Comparison of ENCODE assay signal across 8 cellular contexts in genomic region chr18:62420151-62420512, GRCh38.
A peak's percentile ranks its signal among the peaks of the same experiment; 100 is the strongest.
DNase-seq lines count a peak whose midpoint lies in the region; ATAC-seq, FAIRE-seq and TF ChIP-seq lines count a peak whose summit lies in the region.

No MANE protein-coding gene starts in this region.

- no peak overlapping the region for H3K9ac ChIP-seq in astrocyte (ENCODE audit: low read length)
- H3K9ac ChIP-seq in endodermal cell (ENCODE audit: extremely low read depth, low read length, poor library complexity, severe bottlenecking), result no peak overlapping the region
- H3K9ac ChIP-seq in trophoblast cell (ENCODE audit: low read length), result no peak overlapping the region

- H3K27me3 Mint-ChIP-seq in astrocyte (ENCODE audit: low read depth, unreplicated experiment) (no peaks in the 10 kb centered on the region), endodermal cell (ENCODE audit: insufficient read depth) (peaks cover 5% of the 10 kb centered on the region)
- no peaks in the 10 kb centered on the region for H3K27me3 Mint-ChIP-seq in naive thymus-derived CD8-positive, alpha-beta T cell

- no peak overlapping the region for H2AK5ac ChIP-seq in trophoblast cell (ENCODE audit: low read length)

- no peaks in the 10 kb centered on the region for H3K36me3 Mint-ChIP-seq in astrocyte (ENCODE audit: low read depth, unreplicated experiment)
- H3K36me3 Mint-ChIP-seq in naive thymus-derived CD8-positive, alpha-beta T cell, result peaks cover 0 to 4% (median 2%) of the 10 kb centered on the region in 3 donors
- H3K36me3 Mint-ChIP-seq in endodermal cell (ENCODE audit: low read depth), result no peaks in the 10 kb centered on the region

- no peak overlapping the region for H4K91ac ChIP-seq in trophoblast cell (ENCODE audit: low read depth, low read length)

- H3K18ac ChIP-seq in trophoblast cell (ENCODE audit: low read length), result no peak overlapping the region

- H2BK12ac ChIP-seq in trophoblast cell (ENCODE audit: low read length), result no peak overlapping the region

- H4K8ac ChIP-seq in trophoblast cell (ENCODE audit: low read depth, low read length), result no peak overlapping the region

- peaks cover 8% of the 10 kb centered on the region for H3K4me1 Mint-ChIP-seq in astrocyte (ENCODE audit: low read depth, unreplicated experiment)
- H3K4me1 Mint-ChIP-seq in naive thymus-derived CD8-positive, alpha-beta T cell, result peaks cover 27 to 42% (median 39%) of the 10 kb centered on the region in 4 donors
- peaks cover 10% of the 10 kb centered on the region for H3K4me1 Mint-ChIP-seq in endodermal cell

- POLR2A ChIA-PET in naive thymus-derived CD8-positive, alpha-beta T cell (lab: Charles Lee), result interaction anchor here (1.0 to 2.5 kb wide), 6 partner anchors 86 to 233 kb away, joined by 4 to 32 read pairs (median 7); partner anchors contain the start of genes PIGN, RELCH and ZCCHC2

- H3K9me3 Mint-ChIP-seq in astrocyte (ENCODE audit: unreplicated experiment) (no peaks in the 10 kb centered on the region), endodermal cell (peaks cover 1% of the 10 kb centered on the region)
- H3K9me3 Mint-ChIP-seq in naive thymus-derived CD8-positive, alpha-beta T cell, result peaks cover 0 to 8% (median 0%) of the 10 kb centered on the region in 9 donors

- DNase-seq in DMS53 (lab: John Stamatoyannopoulos, UW) (peak; percentile 57), M059J (ENCODE audit: low read depth) (peak; percentile 81), astrocyte (ENCODE audit: low read depth) (peak; percentile 60), NCI-H526 (lab: John Stamatoyannopoulos, UW) (no peak), endodermal cell (no peak), NCI-H2081 treated with DMSO at 0.1 percent for 48 hours (lab: John Stamatoyannopoulos, UW) (no peak), trophoblast cell (no peak)
- no peak for DNase-seq in naive thymus-derived CD8-positive, alpha-beta T cell

- H3K4me1 ChIP-seq in astrocyte (ENCODE audit: insufficient read depth, low read length) (peaks cover 14% of the 10 kb centered on the region), endodermal cell (ENCODE audit: control insufficient read depth, insufficient read depth, low read length) (no peaks in the 10 kb centered on the region), trophoblast cell (ENCODE audit: control insufficient read depth in 1 of 2, insufficient read depth in 2 of 2, low read length in 2 of 2) (no peaks in the 10 kb centered on the region)

- H3K4ac ChIP-seq in trophoblast cell (ENCODE audit: low read depth, low read length), result no peak overlapping the region

- no peak overlapping the region for H3K23ac ChIP-seq in trophoblast cell (ENCODE audit: low read length)

- H3K27ac Mint-ChIP-seq in astrocyte (ENCODE audit: unreplicated experiment) (peak overlapping the region; percentile 54), endodermal cell (no peak overlapping the region)
- H3K27ac Mint-ChIP-seq in naive thymus-derived CD8-positive, alpha-beta T cell, result peak overlapping the region; percentile 87 to 97 (median 94)

- H3K27me3 ChIP-seq in astrocyte (ENCODE audit: insufficient read depth, low read length), result no peaks in the 10 kb centered on the region
- no peaks in the 10 kb centered on the region for H3K27me3 ChIP-seq in endodermal cell (ENCODE audit: control insufficient read depth, insufficient read depth, low read length, poor library complexity, severe bottlenecking)
- H3K27me3 ChIP-seq in trophoblast cell (ENCODE audit: insufficient read depth, low read length), result no peaks in the 10 kb centered on the region

- H3K4me3 ChIP-seq in astrocyte (ENCODE audit: insufficient read depth, low read depth, low read length), result no peak overlapping the region
- no peak overlapping the region for H3K4me3 ChIP-seq in endodermal cell (ENCODE audit: low read length)
- H3K4me3 ChIP-seq in trophoblast cell (ENCODE audit: low read depth, low read length), result no peak overlapping the region

- WGBS in endodermal cell (ENCODE audit: insufficient coverage in 1 of 2, insufficient read length in 1 of 2), 2 experiments, result 91 to 93% methylated on average over 2 to 3 of the region's 3 CpGs
- WGBS in trophoblast cell (ENCODE audit: extremely low coverage, insufficient coverage, insufficient read length), result no CpG with 5 or more reads among the region's 3 CpGs

- no peak for ATAC-seq in naive thymus-derived CD8-positive, alpha-beta T cell

- no peaks in the 10 kb centered on the region for H3K9me3 ChIP-seq in astrocyte (ENCODE audit: insufficient read depth, low read depth, low read length)
- no peaks in the 10 kb centered on the region for H3K9me3 ChIP-seq in endodermal cell (ENCODE audit: control insufficient read depth, low read length)
- H3K9me3 ChIP-seq in trophoblast cell (ENCODE audit: insufficient read depth, low read depth, low read length), result no peaks in the 10 kb centered on the region

- H3K36me3 ChIP-seq in astrocyte (ENCODE audit: insufficient read depth, low read length) (no peaks in the 10 kb centered on the region), endodermal cell (ENCODE audit: control insufficient read depth, insufficient read depth, low read length) (no peaks in the 10 kb centered on the region), trophoblast cell (ENCODE audit: control insufficient read depth in 1 of 2, insufficient read depth in 2 of 2, low read length in 2 of 2) (no peaks in the 10 kb centered on the region)

- H4K20me1 ChIP-seq in astrocyte (ENCODE audit: insufficient read depth, low read length), result no peaks in the 10 kb centered on the region

- H3K79me2 ChIP-seq in astrocyte (ENCODE audit: insufficient read depth, low read length), result no peaks in the 10 kb centered on the region
- no peaks in the 10 kb centered on the region for H3K79me2 ChIP-seq in trophoblast cell (ENCODE audit: control insufficient read depth, insufficient read depth, low read length, poor library complexity)

- H2AFZ ChIP-seq in astrocyte (ENCODE audit: low read depth, low read length) (no peak overlapping the region), trophoblast cell (ENCODE audit: insufficient read depth, low read length, poor library complexity) (no peak overlapping the region)

- H4K12ac ChIP-seq in trophoblast cell (ENCODE audit: low read depth, low read length), result no peak overlapping the region

- H3K4me2 ChIP-seq in astrocyte (ENCODE audit: low read length) (peak overlapping the region; percentile 63), trophoblast cell (ENCODE audit: low read length) (no peak overlapping the region)

- no peak overlapping the region for H3K14ac ChIP-seq in trophoblast cell (ENCODE audit: low read length)

- no peak overlapping the region for H2BK120ac ChIP-seq in trophoblast cell (ENCODE audit: insufficient read depth, low read length, poor library complexity)

- H3K79me1 ChIP-seq in trophoblast cell (ENCODE audit: low read length), result no peaks in the 10 kb centered on the region

- no peak for TF ChIP-seq CTCF in astrocyte (IDR thresholded peaks at IDR 0.05; ENCODE audit: insufficient read depth, low read depth, low read length)
- no peak for TF ChIP-seq CTCF in endodermal cell (conservative IDR thresholded peaks at IDR 0.05)

- H3K4me3 Mint-ChIP-seq in astrocyte (ENCODE audit: unreplicated experiment) (no peak overlapping the region), endodermal cell (no peak overlapping the region)
- peak overlapping the region; percentile 70 to 92 (median 78) for H3K4me3 Mint-ChIP-seq in naive thymus-derived CD8-positive, alpha-beta T cell

- H2BK5ac ChIP-seq in trophoblast cell (ENCODE audit: low read depth, low read length, poor library complexity), result no peak overlapping the region

- H3K27ac ChIP-seq in astrocyte (ENCODE audit: low read depth, low read length), result peak overlapping the region; percentile 43
- no peak overlapping the region for H3K27ac ChIP-seq in endodermal cell (ENCODE audit: low read depth, low read length)
- no peak overlapping the region for H3K27ac ChIP-seq in trophoblast cell (ENCODE audit: low read depth, low read length)

- no peak for FAIRE-seq in astrocyte (lab: Jason Lieb, UNC)

Comparison
In these comparisons a context has a peak if more than half of its experiments do, and no peak if none do; other contexts are left out.
1. DNase-seq: peak in DMS53 (single experiment), M059J (single experiment) and astrocyte (single experiment); none in naive thymus-derived CD8-positive, alpha-beta T cell (0 of 10), NCI-H526 (0 of 2), endodermal cell (single experiment), NCI-H2081 treated with DMSO at 0.1 percent for 48 hours (single experiment) and trophoblast cell (0 of 2).
2. H3K4me3 Mint-ChIP-seq: peak in naive thymus-derived CD8-positive, alpha-beta T cell (10 of 10); none in astrocyte (single experiment) and endodermal cell (single experiment).